In the genomic region with DNA sequence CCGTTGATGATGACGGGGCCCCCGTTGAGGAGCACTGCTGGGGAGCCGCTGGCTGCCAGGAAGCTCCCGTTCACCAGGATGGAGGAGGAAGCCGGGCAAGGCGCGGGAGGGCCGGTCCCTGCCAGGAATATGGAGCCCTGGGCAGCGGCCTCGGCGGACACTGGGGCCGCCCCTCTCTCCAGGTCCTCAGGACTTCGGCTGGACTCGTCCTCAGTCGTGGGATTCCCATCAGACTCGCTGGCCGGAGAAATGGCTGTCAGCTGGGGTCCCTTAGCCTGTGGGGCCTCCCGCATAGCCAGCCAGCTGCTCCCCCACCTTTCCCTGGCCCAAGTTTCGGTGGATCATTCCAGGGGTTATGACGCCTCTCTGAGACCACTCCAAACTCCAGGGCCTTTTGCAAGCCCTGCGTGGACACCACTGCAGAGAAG, we compare ENCODE assay signal across 9 cellular contexts. TPM values are rescaled to one million over a fixed set of nuclear protein-coding genes. Genes with fewer than 3 reads are reported as not detected.
DNase-seq lines count a peak whose midpoint lies in the region; ATAC-seq, FAIRE-seq and TF ChIP-seq lines count a peak whose summit lies in the region.
"Had no signal": no experiment of that assay in that cellular context is flagged by ENCODE, and none has a peak within 500 bp of the region (broad histone marks: within the 10 kb centered on the region; RNA-seq: fewer than 3 reads in every experiment).

No MANE protein-coding gene starts in this region.

- H3F3A ChIP-seq in smooth muscle cell (ENCODE audit: low read depth) = peaks cover 2% of the 10 kb centered on the region

- H3K27me3 ChIP-seq in H7 (ENCODE audit: control insufficient read depth, insufficient read depth, low read length) (peaks cover 8% of the 10 kb centered on the region; the same call in 1 of the 2 replicates), K562 (ENCODE audit: control insufficient read depth in 2 of 2, insufficient read depth in 2 of 2, low read length in 2 of 2) (no peaks in the 10 kb centered on the region), iPS-18a (ENCODE audit: control insufficient read depth, insufficient read depth, low read length) (no peaks in the 10 kb centered on the region), smooth muscle cell (ENCODE audit: low read depth) (no peaks in the 10 kb centered on the region)

- DNase-seq in H7 (no peak), K562 (ENCODE audit: extremely low read depth in 1 of 4, low spot score in 3 of 4) (no peak), smooth muscle cell (lab: John Stamatoyannopoulos, UW; ENCODE audit: unreplicated experiment) (no peak), SHP77 treated with DMSO at 0.1 percent for 48 hours (lab: John Stamatoyannopoulos, UW) (no peak), glomerular visceral epithelial cell (ENCODE audit: extremely low spot score) (no peak), DMS79 (lab: John Stamatoyannopoulos, UW) (no peak)

- TF ChIP-seq EP300 in K562 (IDR thresholded peaks at IDR 0.05; ENCODE audit: low read length) = no peak

- CTCF ChIA-PET in K562 (lab: Yijun Ruan, JAX; ENCODE audit: low intra/inter-chr PET ratio) = interaction anchor here (0.6 kb wide), 1 partner anchor 119 kb away, joined by 3 read pairs; a partner anchor contains a TSS

- TF ChIP-seq CTCF in K562 (IDR thresholded peaks at IDR 0.05 in 2 of 3, conservative IDR thresholded peaks at IDR 0.05 in 1 of 3; ENCODE audit: insufficient read depth in 2 of 3, low read depth in 1 of 3, low read length in 3 of 3) (no peak), smooth muscle cell (IDR thresholded peaks at IDR 0.05; ENCODE audit: borderline replicate concordance, insufficient read depth, poor library complexity, severe bottlenecking) (no peak)

- H3K9me3 ChIP-seq in K562 (replicated peaks; ENCODE audit: control insufficient read depth, insufficient read depth, low read depth, low read length) (no peaks in the 10 kb centered on the region), iPS-18a (ENCODE audit: control insufficient read depth, low read depth, low read length) (no peaks in the 10 kb centered on the region), smooth muscle cell (replicated peaks; ENCODE audit: low read depth) (no peaks in the 10 kb centered on the region)

- POLR2A ChIA-PET in K562 (lab: Yijun Ruan, JAX) = interaction anchor here (0.7 to 1.7 kb wide), 6 partner anchors 12 to 75 kb away, joined by 3 to 4 read pairs (median 4); a partner anchor contains a TSS

- no peak for TF ChIP-seq POLR2A in K562 (conservative IDR thresholded peaks at IDR 0.05)

- H3K79me2 ChIP-seq in K562 (ENCODE audit: control insufficient read depth, insufficient read depth, low read length) = peaks cover 17% of the 10 kb centered on the region; the same call in 2 of the 3 replicates
- H3K79me2 ChIP-seq in smooth muscle cell (ENCODE audit: low read depth) = peaks cover 16% of the 10 kb centered on the region

- H3K36me3 ChIP-seq in H7 (replicated peaks; ENCODE audit: control insufficient read depth, insufficient read depth, low read length) (no peaks in the 10 kb centered on the region), K562 (ENCODE audit: control insufficient read depth, insufficient read depth, low read length) (peaks cover 4% of the 10 kb centered on the region; the same call in 1 of the 3 replicates), iPS-18a (ENCODE audit: control insufficient read depth, low read depth, low read length) (no peaks in the 10 kb centered on the region), smooth muscle cell (ENCODE audit: low read depth) (no peaks in the 10 kb centered on the region)

- in situ Hi-C loops in K562 (cut with MboI) = no loop called here

- H3K4me2 ChIP-seq in K562 (ENCODE audit: insufficient read depth, low read length) (peak overlapping the region; percentile 88), smooth muscle cell (peak overlapping the region; percentile 91)

- H4K20me1 ChIP-seq in K562 (replicated peaks; ENCODE audit: control insufficient read depth, insufficient read depth, low read length) = no peaks in the 10 kb centered on the region
- H4K20me1 ChIP-seq in smooth muscle cell (ENCODE audit: low read depth) = peaks cover 12% of the 10 kb centered on the region

- H2AFZ ChIP-seq in K562 (ENCODE audit: low read depth, low read length) = peak overlapping the region; percentile 87; the same call in 1 of the 2 replicates
- no peak overlapping the region for H2AFZ ChIP-seq in smooth muscle cell (ENCODE audit: low read depth)

- H3K27ac ChIP-seq in K562 (ENCODE audit: extremely low read depth, low read depth, low read length) (peak overlapping the region; percentile 77; the same call in 2 of the 3 replicates), iPS-18a (ENCODE audit: low read length) (no peak overlapping the region), smooth muscle cell (ENCODE audit: low read depth) (peak overlapping the region; percentile 80)

- H3K9ac ChIP-seq in K562 (ENCODE audit: insufficient read depth in 1 of 2, low read depth in 2 of 2, low read length in 2 of 2) = peak overlapping the region; percentile 69 to 98
- H3K9ac ChIP-seq in iPS-18a (ENCODE audit: low read length) = peak overlapping the region; percentile 97
- peak overlapping the region; percentile 76 for H3K9ac ChIP-seq in smooth muscle cell (ENCODE audit: low read depth)

- ATAC-seq in K562 (no peak), HG03196 (IDR thresholded peaks at IDR 0.05; ENCODE audit: unreplicated experiment) (no peak)

- no peak for TF ChIP-seq RAD21 in K562 (CRISPR knock-in tag; conservative IDR thresholded peaks at IDR 0.05 in 1 of 2, IDR thresholded peaks at IDR 0.05 in 1 of 2)

- peak overlapping the region; percentile 92 for H3K4me3 ChIP-seq in H7 (ENCODE audit: insufficient read depth, low read depth, low read length)
- peak overlapping the region; percentile 56 for H3K4me3 ChIP-seq in K562
- H3K4me3 ChIP-seq in iPS-18a (ENCODE audit: low read length) = peak overlapping the region; percentile 94
- H3K4me3 ChIP-seq in smooth muscle cell = peak overlapping the region; percentile 70

- TSS peak; percentile 47 for BruUV-seq in K562 (replicated peaks; lab: Mats Ljungman, UMichigan)

- no peak for FAIRE-seq in K562 (lab: Jason Lieb, UNC)

- H3K9me1 ChIP-seq in K562 (ENCODE audit: control insufficient read depth, insufficient read depth, low read length) = no peaks in the 10 kb centered on the region

- WGBS in K562 (ENCODE audit: insufficient coverage, low coverage, missing lambda C conversion rate) = 42% methylated on average over 12 of the region's 22 CpGs
- WGBS in smooth muscle cell (ENCODE audit: low lambda C conversion rate) = 31% methylated on average over 21 of the region's 22 CpGs

- intact Hi-C loops in K562 (cut with micrococcal nuclease) = no loop called here

- H3K4me1 ChIP-seq in K562 (replicated peaks in 1 of 2; ENCODE audit: control insufficient read depth in 2 of 2, insufficient read depth in 2 of 2, low read length in 2 of 2) (peaks cover 10 to 86% of the 10 kb centered on the region in 2 experiments; a peak in 4 of 5 replicates), iPS-18a (ENCODE audit: control insufficient read depth, low read depth, low read length) (peaks cover 27% of the 10 kb centered on the region), smooth muscle cell (ENCODE audit: low read depth) (peaks cover 22% of the 10 kb centered on the region)

RNA-seq across cellular contexts. Expression of a gene that starts 2.1 kb away (rescaled TPM):
- 18.7 and 22.0 TPM in 2 replicates for total RNA-seq in H7 (2014; rRNA removed; shearing (Covaris generic))
- total RNA-seq in K562 (2011; cell fraction: chromatin; rRNA removed; ENCODE audit: low replicate concordance) = 4.2 and 17.4 TPM in 2 replicates
- total RNA-seq in K562 (2011; cell fraction: nucleolus; rRNA removed) = 13.7 and 19.0 TPM in 2 replicates
- 6.2 and 8.5 TPM in 2 replicates for total RNA-seq in K562 (2011; cell fraction: nucleoplasm; rRNA removed)
- total RNA-seq in K562 (2014; rRNA removed) = 7.9 and 9.0 TPM in 2 replicates
- total RNA-seq in K562 (2014; rRNA removed; fragmentation: Illumina TruSeq; extraction: Trizol) = 1.0 and 1.4 TPM in 2 replicates
- total RNA-seq in K562 (2015; rRNA removed; fragmentation: Illumina TruSeq; extraction: Trizol) = 4.2 and 5.0 TPM in 2 replicates
- 15.2 and 17.2 TPM in 2 replicates for total RNA-seq in K562 (2021)
- 2.5 and 6.1 TPM in 2 replicates for polyA plus RNA-seq in K562 (2011; rRNA removed)
- polyA plus RNA-seq in K562 (2011; cell fraction: cytosol; rRNA removed) = 5.6 and 11.7 TPM in 2 replicates
- 22.2 and 28.1 TPM in 2 replicates for polyA plus RNA-seq in K562 (2011; cell fraction: nucleus; rRNA removed)
- polyA plus RNA-seq in K562 (2012) = 5.5 and 16.8 TPM in 2 replicates
- 7.4 and 12.5 TPM in 2 replicates for polyA plus RNA-seq in K562 (2014; fragmentation: Illumina TruSeq; extraction: Trizol)
- not detected for polyA plus RNA-seq in K562 (2014; fragmentation: Nextera tagmentation; extraction: Ambion mirVana)
- polyA plus RNA-seq in K562 (2014; rRNA removed) = 9.7 and 10.2 TPM in 2 replicates
- polyA minus RNA-seq in K562 (2011; rRNA and poly(A)+ RNA removed) = 0.74 and 0.93 TPM in 2 replicates
- polyA minus RNA-seq in K562 (2011; cell fraction: cytosol; rRNA and poly(A)+ RNA removed) = 4.6 and 7.9 TPM in 2 replicates
- 7.8 and 10.1 TPM in 2 replicates for polyA minus RNA-seq in K562 (2011; cell fraction: nucleus; rRNA and poly(A)+ RNA removed)
- total RNA-seq in smooth muscle cell = 10.2 and 15.3 TPM in 2 replicates
- 16.0 and 19.7 TPM in 2 replicates for polyA plus RNA-seq in smooth muscle cell

RNA-seq across cellular contexts. Expression of a gene that starts 15.4 kb away (rescaled TPM):
- 6.4 and 18.8 TPM in 2 replicates for total RNA-seq in H7 (2014; rRNA removed; shearing (Covaris generic))
- 108 and 213 TPM in 2 replicates for total RNA-seq in K562 (2011; cell fraction: chromatin; rRNA removed; ENCODE audit: low replicate concordance)
- total RNA-seq in K562 (2011; cell fraction: nucleolus; rRNA removed) = 94.9 and 106 TPM in 2 replicates
- total RNA-seq in K562 (2011; cell fraction: nucleoplasm; rRNA removed) = 85.3 and 105 TPM in 2 replicates
- 7.7 and 10.9 TPM in 2 replicates for total RNA-seq in K562 (2014; rRNA removed)
- total RNA-seq in K562 (2014; rRNA removed; fragmentation: Illumina TruSeq; extraction: Trizol) = 2.3 and 2.8 TPM in 2 replicates
- 7.3 and 8.8 TPM in 2 replicates for total RNA-seq in K562 (2015; rRNA removed; fragmentation: Illumina TruSeq; extraction: Trizol)
- total RNA-seq in K562 (2021) = 22.7 and 26.5 TPM in 2 replicates
- polyA plus RNA-seq in K562 (2011; rRNA removed) = 7.0 and 11.2 TPM in 2 replicates
- polyA plus RNA-seq in K562 (2011; cell fraction: cytosol; rRNA removed) = 8.7 and 21.2 TPM in 2 replicates
- polyA plus RNA-seq in K562 (2011; cell fraction: nucleus; rRNA removed) = 75.5 and 114 TPM in 2 replicates
- polyA plus RNA-seq in K562 (2012) = 23.7 and 50.9 TPM in 2 replicates
- 8.0 and 9.1 TPM in 2 replicates for polyA plus RNA-seq in K562 (2014; fragmentation: Illumina TruSeq; extraction: Trizol)
- under 1 TPM; 0.24 to 0.63 TPM for polyA plus RNA-seq in K562 (2014; fragmentation: Nextera tagmentation; extraction: Ambion mirVana)
- 19.1 and 31.3 TPM in 2 replicates for polyA plus RNA-seq in K562 (2014; rRNA removed)
- 6.7 and 13.0 TPM in 2 replicates for polyA minus RNA-seq in K562 (2011; rRNA and poly(A)+ RNA removed)
- 5.6 and 7.0 TPM in 2 replicates for polyA minus RNA-seq in K562 (2011; cell fraction: cytosol; rRNA and poly(A)+ RNA removed)
- 16.8 and 17.1 TPM in 2 replicates for polyA minus RNA-seq in K562 (2011; cell fraction: nucleus; rRNA and poly(A)+ RNA removed)
- total RNA-seq in smooth muscle cell = 19.2 and 23.6 TPM in 2 replicates
- 32.7 and 47.7 TPM in 2 replicates for polyA plus RNA-seq in smooth muscle cell

RNA-seq across cellular contexts. Expression of a gene that starts 25.7 kb away (rescaled TPM):
- total RNA-seq in H7 (2014; rRNA removed; shearing (Covaris generic)) = 35.9 and 47.1 TPM in 2 replicates
- 93.8 and 251 TPM in 2 replicates for total RNA-seq in K562 (2011; cell fraction: chromatin; rRNA removed; ENCODE audit: low replicate concordance)
- total RNA-seq in K562 (2011; cell fraction: nucleolus; rRNA removed) = 136 and 149 TPM in 2 replicates
- 124 and 146 TPM in 2 replicates for total RNA-seq in K562 (2011; cell fraction: nucleoplasm; rRNA removed)
- total RNA-seq in K562 (2014; rRNA removed) = 30.5 and 38.4 TPM in 2 replicates
- total RNA-seq in K562 (2014; rRNA removed; fragmentation: Illumina TruSeq; extraction: Trizol) = 18.1 and 20.0 TPM in 2 replicates
- 19.0 and 20.7 TPM in 2 replicates for total RNA-seq in K562 (2015; rRNA removed; fragmentation: Illumina TruSeq; extraction: Trizol)
- total RNA-seq in K562 (2021) = 51.3 and 54.6 TPM in 2 replicates
- 15.6 and 22.6 TPM in 2 replicates for polyA plus RNA-seq in K562 (2011; rRNA removed)
- 23.6 and 33.0 TPM in 2 replicates for polyA plus RNA-seq in K562 (2011; cell fraction: cytosol; rRNA removed)
- polyA plus RNA-seq in K562 (2011; cell fraction: nucleus; rRNA removed) = 46.4 and 68.1 TPM in 2 replicates
- 28.7 and 29.1 TPM in 2 replicates for polyA plus RNA-seq in K562 (2012)
- polyA plus RNA-seq in K562 (2014; fragmentation: Illumina TruSeq; extraction: Trizol) = 15.4 and 18.7 TPM in 2 replicates
- 1 to 10 TPM; 4.7 to 7.9 TPM for polyA plus RNA-seq in K562 (2014; fragmentation: Nextera tagmentation; extraction: Ambion mirVana)
- 27.7 and 32.8 TPM in 2 replicates for polyA plus RNA-seq in K562 (2014; rRNA removed)
- 21.1 and 23.5 TPM in 2 replicates for polyA minus RNA-seq in K562 (2011; rRNA and poly(A)+ RNA removed)
- 22.7 and 27.3 TPM in 2 replicates for polyA minus RNA-seq in K562 (2011; cell fraction: cytosol; rRNA and poly(A)+ RNA removed)
- polyA minus RNA-seq in K562 (2011; cell fraction: nucleus; rRNA and poly(A)+ RNA removed) = 38.4 and 45.5 TPM in 2 replicates
- total RNA-seq in smooth muscle cell = 14.9 and 16.1 TPM in 2 replicates
- 57.6 and 96.4 TPM in 2 replicates for polyA plus RNA-seq in smooth muscle cell

RNA-seq across cellular contexts. Expression of a gene that starts 33.7 kb away (rescaled TPM):
- not detected in 2 replicates for total RNA-seq in H7 (2014; rRNA removed; shearing (Covaris generic))
- 0.48 and 1.4 TPM in 2 replicates for total RNA-seq in K562 (2011; cell fraction: chromatin; rRNA removed; ENCODE audit: low replicate concordance)
- total RNA-seq in K562 (2011; cell fraction: nucleolus; rRNA removed) = 0.66 and 0.67 TPM in 2 replicates
- total RNA-seq in K562 (2011; cell fraction: nucleoplasm; rRNA removed) = 0.37 and 0.76 TPM in 2 replicates
- total RNA-seq in K562 (2014; rRNA removed) = 1.6 and 2.4 TPM in 2 replicates
- 0.64 and 0.76 TPM in 2 replicates for total RNA-seq in K562 (2014; rRNA removed; fragmentation: Illumina TruSeq; extraction: Trizol)
- total RNA-seq in K562 (2015; rRNA removed; fragmentation: Illumina TruSeq; extraction: Trizol) = 0.51 and 0.64 TPM in 2 replicates
- 1.5 and 2.0 TPM in 2 replicates for total RNA-seq in K562 (2021)
- polyA plus RNA-seq in K562 (2011; rRNA removed) = 0.20 and 1.4 TPM in 2 replicates
- polyA plus RNA-seq in K562 (2011; cell fraction: cytosol; rRNA removed) = 0.82 and 0.99 TPM in 2 replicates
- polyA plus RNA-seq in K562 (2011; cell fraction: nucleus; rRNA removed) = 0.51 and 0.86 TPM in 2 replicates
- 1.8 and 3.2 TPM in 2 replicates for polyA plus RNA-seq in K562 (2012)
- polyA plus RNA-seq in K562 (2014; fragmentation: Illumina TruSeq; extraction: Trizol) = 1.8 and 2.2 TPM in 2 replicates
- under 1 TPM; 0.06 to 0.07 TPM for polyA plus RNA-seq in K562 (2014; fragmentation: Nextera tagmentation; extraction: Ambion mirVana)
- polyA plus RNA-seq in K562 (2014; rRNA removed) = 1.2 and 1.6 TPM in 2 replicates
- polyA minus RNA-seq in K562 (2011; rRNA and poly(A)+ RNA removed) = 0.21 and 0.54 TPM in 2 replicates
- polyA minus RNA-seq in K562 (2011; cell fraction: cytosol; rRNA and poly(A)+ RNA removed) = 1.1 TPM in 1 of 2 replicates, not detected in the other
- 0.13 and 1.1 TPM in 2 replicates for polyA minus RNA-seq in K562 (2011; cell fraction: nucleus; rRNA and poly(A)+ RNA removed)
- not detected in 2 replicates for total RNA-seq in smooth muscle cell
- 0.12 TPM in 1 of 2 replicates, not detected in the other for polyA plus RNA-seq in smooth muscle cell
- total RNA-seq: NCI-H460 had no signal

RNA-seq across cellular contexts. Expression of a gene that starts 36.2 kb away (rescaled TPM):
- 26.3 and 30.0 TPM in 2 replicates for total RNA-seq in H7 (2014; rRNA removed; shearing (Covaris generic))
- total RNA-seq in K562 (2011; cell fraction: chromatin; rRNA removed; ENCODE audit: low replicate concordance) = 16.6 and 30.3 TPM in 2 replicates
- 17.5 and 18.4 TPM in 2 replicates for total RNA-seq in K562 (2011; cell fraction: nucleolus; rRNA removed)
- total RNA-seq in K562 (2011; cell fraction: nucleoplasm; rRNA removed) = 21.0 and 36.0 TPM in 2 replicates
- total RNA-seq in K562 (2014; rRNA removed) (13.2 and 18.5 TPM in 2 replicates), K562 (2014; rRNA removed; fragmentation: Illumina TruSeq; extraction: Trizol) (5.0 and 5.5 TPM in 2 replicates), K562 (2015; rRNA removed; fragmentation: Illumina TruSeq; extraction: Trizol) (7.9 and 8.3 TPM in 2 replicates), K562 (2021) (32.6 and 36.1 TPM in 2 replicates), smooth muscle cell (5.6 and 7.2 TPM in 2 replicates)
- polyA plus RNA-seq in K562 (2011; rRNA removed) (5.4 and 6.1 TPM in 2 replicates), K562 (2014; fragmentation: Illumina TruSeq; extraction: Trizol) (7.3 and 10.9 TPM in 2 replicates), K562 (2014; fragmentation: Nextera tagmentation; extraction: Ambion mirVana) (1 to 10 TPM; 1.5 to 4.0 TPM), K562 (2014; rRNA removed) (11.8 and 15.6 TPM in 2 replicates), smooth muscle cell (7.9 and 13.1 TPM in 2 replicates)
- polyA plus RNA-seq in K562 (2011; cell fraction: cytosol; rRNA removed) = 10.2 and 11.6 TPM in 2 replicates
- polyA plus RNA-seq in K562 (2011; cell fraction: nucleus; rRNA removed) = 19.1 and 20.0 TPM in 2 replicates
- polyA plus RNA-seq in K562 (2012) = 9.1 and 13.3 TPM in 2 replicates
- 3.9 and 4.7 TPM in 2 replicates for polyA minus RNA-seq in K562 (2011; rRNA and poly(A)+ RNA removed)
- polyA minus RNA-seq in K562 (2011; cell fraction: cytosol; rRNA and poly(A)+ RNA removed) = 6.2 and 6.7 TPM in 2 replicates
- 4.8 and 8.6 TPM in 2 replicates for polyA minus RNA-seq in K562 (2011; cell fraction: nucleus; rRNA and poly(A)+ RNA removed)
